Comparison of ENCODE assay signal across 8 cellular contexts in genomic region chr6:117602151-117602898, GRCh38. TPM values are rescaled to one million over a fixed set of nuclear protein-coding genes. Genes with fewer than 3 reads are reported as not detected.
A peak's percentile ranks its signal among the peaks of the same experiment; 100 is the strongest.
DNase-seq lines count a peak whose midpoint lies in the region; ATAC-seq and TF ChIP-seq lines count a peak whose summit lies in the region.

Gene GOPC (minus strand): TSS chr6:117602511. CDS start chr6:117602288, 223 bp downstream.

- H3K27me3 ChIP-seq in left lung: no peaks in the 10 kb centered on the region

- intact Hi-C loops in left lung (cut with DNase I): no loop called here

- peak within 1 kb of the TSS; percentile 96 for H3K4me3 ChIP-seq in left lung

- TF ChIP-seq CTCF in C4-2B (conservative IDR thresholded peaks at IDR 0.05) (no peak), left lung (IDR thresholded peaks at IDR 0.05) (no peak)

- no peaks in the 10 kb centered on the region for H3K36me3 ChIP-seq in left lung

- ATAC-seq in GM19351 (IDR thresholded peaks at IDR 0.05; ENCODE audit: unreplicated experiment): peak; percentile 89
- peak; percentile 89 for ATAC-seq in HG03521 (IDR thresholded peaks at IDR 0.05; ENCODE audit: unreplicated experiment)
- ATAC-seq in left lung: peak; percentile 98

- peak; percentile 98 for DNase-seq in NCI-H748 (lab: John Stamatoyannopoulos, UW; ENCODE audit: unreplicated experiment)
- peak; percentile 78 to 91 for DNase-seq in activated CD4-positive, alpha-beta T cell treated with anti-CD3 and anti-CD28 coated beads, Interleukin-2, amount 50 U/mL, for 24 hours (ENCODE audit: low read depth in 1 of 2, low spot score in 1 of 2)
- peak; percentile 99 for DNase-seq in dermis blood vessel endothelial cell
- DNase-seq in left lung: peak; percentile 97
- DNase-seq in stimulated activated CD4-positive, alpha-beta T cell treated with anti-CD3 and anti-CD28 coated beads, Interleukin-2, amount 100 ng/mL, for 48 hours: peak; percentile 84 to 86

- H3K4me1 ChIP-seq in left lung: peaks cover 19 to 36% of the 10 kb centered on the region in 2 donors

- peaks cover 0 to 2% of the 10 kb centered on the region in 2 donors for H3K9me3 ChIP-seq in left lung

- H3K27ac ChIP-seq in C4-2B (peak within 1 kb of the TSS; percentile 85), left lung (peak within 1 kb of the TSS; percentile 94)

RNA-seq across cellular contexts. Expression of gene GOPC, which starts in this region (rescaled TPM):
- total RNA-seq in dermis blood vessel endothelial cell (41.7 and 44.7 TPM in 2 replicates), left lung (10 to 100 TPM; 19.1 to 32.1 TPM)

Comparison
In these comparisons a context has a peak if more than half of its experiments do, and no peak if none do; other contexts are left out.
1. Peak in every context shown above with its lines: DNase-seq, ATAC-seq, H3K4me3 ChIP-seq and H3K27ac ChIP-seq.